In genomic region chr2:28905533-28905932, GRCh38 we compare ENCODE assay signal across 15 cellular contexts. TPM values are rescaled to one million over a fixed set of nuclear protein-coding genes. Genes with fewer than 3 reads are reported as not detected.
DNase-seq lines count a peak whose midpoint lies in the region; ATAC-seq and TF ChIP-seq lines count a peak whose summit lies in the region.
"Had no signal": no experiment of that assay in that cellular context is flagged by ENCODE, and none has a peak within 500 bp of the region (broad histone marks: within the 10 kb centered on the region; RNA-seq: fewer than 3 reads in every experiment).

No MANE protein-coding gene starts in this region.

- H3K36me3 ChIP-seq in mammary epithelial cell (ENCODE audit: insufficient read depth, low read length) (peaks cover 46% of the 10 kb centered on the region), right lobe of liver (peaks cover 6 to 46% (median 17%) of the 10 kb centered on the region in 4 donors)

- H3K4me3 Mint-ChIP-seq in MCF 10A (ENCODE audit: unreplicated experiment), result no peak overlapping the region
- H3K4me3 Mint-ChIP-seq: B cell; CD4-positive, CD25-positive, alpha-beta regulatory T cell had no signal

- H3K27ac ChIP-seq in mammary epithelial cell (ENCODE audit: insufficient read depth, low read depth, low read length) (no peak overlapping the region), right lobe of liver (no peak overlapping the region)

- H3K4me1 Mint-ChIP-seq in MCF 10A (ENCODE audit: insufficient read depth, unreplicated experiment), result peaks cover 25% of the 10 kb centered on the region

- BruUV-seq in MCF 10A (replicated peaks; lab: Mats Ljungman, UMichigan) (no TSS peak), mammary epithelial cell (replicated peaks; lab: Mats Ljungman, UMichigan) (no TSS peak)

- H3K4me1 ChIP-seq in mammary epithelial cell (ENCODE audit: insufficient read depth, low read length), result peaks cover 6% of the 10 kb centered on the region
- peaks cover 0 to 2% (median 0%) of the 10 kb centered on the region in 4 donors for H3K4me1 ChIP-seq in right lobe of liver

- no peak overlapping the region for H3K4me3 ChIP-seq in mammary epithelial cell (replicated peaks in 1 of 3; ENCODE audit: insufficient read depth in 1 of 3, low read depth in 2 of 3, low read length in 3 of 3)
- no peak overlapping the region for H3K4me3 ChIP-seq in right lobe of liver

- peaks cover 28% of the 10 kb centered on the region for H4K20me1 ChIP-seq in mammary epithelial cell (ENCODE audit: insufficient read depth, low read length)

- no peak for DNase-seq in MCF 10A (ENCODE audit: unreplicated experiment)
- no peak for DNase-seq in mammary epithelial cell
- peak; percentile 34 for DNase-seq in amniotic epithelial cell (ENCODE audit: low read depth)
- peak in 2 of 3 donors; percentile 19 to 51 for DNase-seq in right lobe of liver
- DNase-seq in activated effector memory CD4-positive, alpha-beta T cell treated with Interleukin-2 at 50 U/mL for 16 hours, result no peak
- DNase-seq in activated effector memory CD4-positive, alpha-beta T cell treated with anti-CD3 and anti-CD28 coated beads, Interleukin-2, amount 50 U/mL, for 16 hours, result no peak
- DNase-seq in HK-2 (ENCODE audit: unreplicated experiment), result no peak
- DNase-seq: CD4-positive, CD25-positive, alpha-beta regulatory T cell; Kasumi-1; NCI-H1105; NCI-H1694 treated with DMSO at 0.1 percent for 48 hours; NCI-H2107; NCI-H2227 treated with DMSO at 0.1 percent for 48 hours; NCI-H524 had no signal

- in situ Hi-C loops in mammary epithelial cell (cut with MboI; ENCODE audit: low sequenced_read_pairs in 2 of 2), result no loop called here

- no peak overlapping the region for H2AFZ ChIP-seq in mammary epithelial cell (ENCODE audit: low read depth, low read length)

- peak overlapping the region; percentile 0 for H3K27ac Mint-ChIP-seq in MCF 10A (ENCODE audit: low read depth, unreplicated experiment)

- WGBS in mammary epithelial cell (ENCODE audit: low coverage, missing lambda C conversion rate), result 100% methylated on average over 3 of the region's 3 CpGs
- WGBS in right lobe of liver (ENCODE audit: insufficient coverage, low coverage, low lambda C conversion rate, missing lambda C conversion rate), result 90% methylated on average over 2 of the region's 3 CpGs

- H3K4me2 ChIP-seq in mammary epithelial cell (ENCODE audit: insufficient read depth, low read depth, low read length), result no peak overlapping the region

- H3K9me3 ChIP-seq in mammary epithelial cell (replicated peaks; ENCODE audit: insufficient read depth, low read length) (no peaks in the 10 kb centered on the region), right lobe of liver (no peaks in the 10 kb centered on the region)

- intact Hi-C loops in MCF 10A (cut with micrococcal nuclease), result no loop called here
- intact Hi-C loops in mammary epithelial cell (cut with micrococcal nuclease), result no loop called here
- intact Hi-C loops in right lobe of liver (cut with DNase I), result no loop called here

- dilution Hi-C loops in mammary epithelial cell (cut with HindIII; ENCODE audit: low sequenced_read_pairs), result no loop called here

- H3K9me3 Mint-ChIP-seq in MCF 10A (ENCODE audit: unreplicated experiment), result no peaks in the 10 kb centered on the region

- H3K79me2 ChIP-seq in mammary epithelial cell (ENCODE audit: insufficient read depth, low read length), result peaks cover 99% of the 10 kb centered on the region

- no peak overlapping the region for H3K9ac ChIP-seq in mammary epithelial cell (ENCODE audit: insufficient read depth, low read length)

- H3K27me3 ChIP-seq in mammary epithelial cell (ENCODE audit: insufficient read depth, low read length) (no peaks in the 10 kb centered on the region), right lobe of liver (no peaks in the 10 kb centered on the region)

- CTCF ChIA-PET in MCF 10A (lab: Yijun Ruan, JAX), result no interaction called here
- CTCF ChIA-PET in mammary epithelial cell (lab: Charles Lee; ENCODE audit: low non-redundant PET), result no interaction called here

- peaks cover 90% of the 10 kb centered on the region for H3K36me3 Mint-ChIP-seq in MCF 10A (ENCODE audit: insufficient read depth, unreplicated experiment)

- TF ChIP-seq CTCF in MCF 10A (IDR thresholded peaks at IDR 0.05; ENCODE audit: unreplicated experiment) (no peak), mammary epithelial cell (conservative IDR thresholded peaks at IDR 0.05 in 1 of 2, IDR thresholded peaks at IDR 0.05 in 1 of 2; ENCODE audit: extremely low read depth in 1 of 2, insufficient read depth in 1 of 2, low read depth in 1 of 2, low read length in 2 of 2) (no peak), right lobe of liver (IDR thresholded peaks at IDR 0.05) (no peak)

- ATAC-seq in right lobe of liver, result no peak

- POLR2A ChIA-PET in MCF 10A (lab: Yijun Ruan, JAX), result interaction anchor here (1.6 to 4.6 kb wide), 2 partner anchors 10 to 35 kb away, joined by 10 to 56 read pairs; partner anchors contain the start of genes TRMT61B and WDR43

- TF ChIP-seq POLR2A in right lobe of liver (IDR thresholded peaks at IDR 0.05), result no peak

- H3K27me3 Mint-ChIP-seq in MCF 10A (ENCODE audit: insufficient read depth, unreplicated experiment), result no peaks in the 10 kb centered on the region
- H3K27me3 Mint-ChIP-seq: B cell; CD4-positive, CD25-positive, alpha-beta regulatory T cell had no signal

RNA-seq across cellular contexts. Expression of gene WDR43, which starts 11.1 kb away (rescaled TPM):
- total RNA-seq in MCF 10A (2022) (100 and 160 TPM in 2 replicates), mammary epithelial cell (100 to 1,000 TPM; 106 to 122 TPM), right lobe of liver (10 to 100 TPM; 17.9 to 23.8 (median 22.5) TPM)
- 86.2 TPM for polyA plus RNA-seq in mammary epithelial cell
- polyA minus RNA-seq in mammary epithelial cell, result 88.2 TPM

RNA-seq across cellular contexts. Expression of gene TRMT61B, which starts 35.4 kb away (rescaled TPM):
- total RNA-seq in MCF 10A (2022) (10.4 and 13.4 TPM in 2 replicates), mammary epithelial cell (10 to 100 TPM; 13.7 to 14.7 TPM), right lobe of liver (1 to 10 TPM; 6.4 to 9.5 (median 7.6) TPM)
- polyA plus RNA-seq in mammary epithelial cell, result 11.9 TPM
- 3.7 TPM for polyA minus RNA-seq in mammary epithelial cell

Comparison
In these comparisons a context has a peak if more than half of its experiments do, and no peak if none do; other contexts are left out.
1. DNase-seq: peak in amniotic epithelial cell (single experiment) and right lobe of liver (2 of 3); none in MCF 10A (single experiment), mammary epithelial cell (single experiment), activated effector memory CD4-positive, alpha-beta T cell treated with Interleukin-2 at 50 U/mL for 16 hours (single experiment), activated effector memory CD4-positive, alpha-beta T cell treated with anti-CD3 and anti-CD28 coated beads, Interleukin-2, amount 50 U/mL, for 16 hours (single experiment) and HK-2 (single experiment).